ENCODE assay signal across 8 cellular contexts in genomic region chr6:56359201-56359899, GRCh38.
DNase-seq lines count a peak whose midpoint lies in the region; ATAC-seq and TF ChIP-seq lines count a peak whose summit lies in the region.

No MANE protein-coding gene starts in this region.

- intact Hi-C loops in CD4-positive, alpha-beta T cell (cut with DNase I, micrococcal nuclease): loop anchor here (1.0 to 5.0 kb wide), 7 partner anchors 211 to 958 kb away; partner anchors contain the start of gene PRIM2 (in 2 of the 2)

- peak in 9 of 10 experiments; percentile 7 to 47 (median 28) for DNase-seq in CD4-positive, alpha-beta T cell
- DNase-seq in NCI-H748 (lab: John Stamatoyannopoulos, UW; ENCODE audit: unreplicated experiment) (peak; percentile 80), ecto neural progenitor cell (ENCODE audit: low spot score) (peak; percentile 67), medulla oblongata (ENCODE audit: extremely low spot score) (peak; percentile 87)
- peak; percentile 46 for DNase-seq in activated CD4-positive, alpha-beta T cell treated with anti-CD3 and anti-CD28 coated beads, Interleukin-2, amount 50 U/mL, for 1 hour
- peak; percentile 11 for DNase-seq in stimulated activated CD8-positive, alpha-beta memory T cell treated with anti-CD3 and anti-CD28 coated beads, Interleukin-4, amount 100 ng/mL, for 24 hours (ENCODE audit: low read depth)

- no peaks in the 10 kb centered on the region for H3K36me3 Mint-ChIP-seq in CD4-positive, alpha-beta T cell (ENCODE audit: low read depth)

- ATAC-seq in CD4-positive, alpha-beta T cell (ENCODE audit: poor library complexity): peak; percentile 68
- peak; percentile 87 for ATAC-seq in GM19395 (IDR thresholded peaks at IDR 0.05; ENCODE audit: unreplicated experiment)
- peak; percentile 80 for ATAC-seq in HG03558 (IDR thresholded peaks at IDR 0.05; ENCODE audit: extremely low read depth, unreplicated experiment)

- no peaks in the 10 kb centered on the region for H3K9me3 Mint-ChIP-seq in CD4-positive, alpha-beta T cell

- no peak overlapping the region for H3K27ac ChIP-seq in CD4-positive, alpha-beta T cell (ENCODE audit: low read depth, low read length)

- H3K27ac Mint-ChIP-seq in CD4-positive, alpha-beta T cell: no peak overlapping the region

- H3K4me1 Mint-ChIP-seq in CD4-positive, alpha-beta T cell (ENCODE audit: low read depth): no peaks in the 10 kb centered on the region

- TF ChIP-seq CTCF in CD4-positive, alpha-beta T cell (IDR thresholded peaks at IDR 0.05): peak; percentile 92

- H3K27me3 Mint-ChIP-seq in CD4-positive, alpha-beta T cell: no peaks in the 10 kb centered on the region

- H3K27me3 ChIP-seq in CD4-positive, alpha-beta T cell (ENCODE audit: control insufficient read depth, insufficient read depth, low read length): no peaks in the 10 kb centered on the region

- CTCF ChIA-PET in CD4-positive, alpha-beta T cell (lab: Charles Lee): interaction anchor here (0.9 kb wide), 1 partner anchor 236 kb away, joined by 3 read pairs; no protein-coding TSS in a partner anchor

- POLR2A ChIA-PET in CD4-positive, alpha-beta T cell (lab: Charles Lee): no interaction called here

- no peaks in the 10 kb centered on the region for H3K9me3 ChIP-seq in CD4-positive, alpha-beta T cell (ENCODE audit: control insufficient read depth, low read length)

- H3K4me3 Mint-ChIP-seq in CD4-positive, alpha-beta T cell: no peak overlapping the region

Comparison
In these comparisons a context has a peak if more than half of its experiments do, and no peak if none do; other contexts are left out.
1. DNase-seq: peak in every context shown above with its lines; median percentile 87 in medulla oblongata; 80 in NCI-H748; 67 in ecto neural progenitor cell; 46 in activated CD4-positive, alpha-beta T cell treated with anti-CD3 and anti-CD28 coated beads, Interleukin-2, amount 50 U/mL, for 1 hour; 28 in CD4-positive, alpha-beta T cell; 11 in stimulated activated CD8-positive, alpha-beta memory T cell treated with anti-CD3 and anti-CD28 coated beads, Interleukin-4, amount 100 ng/mL, for 24 hours.